In the genomic region with DNA sequence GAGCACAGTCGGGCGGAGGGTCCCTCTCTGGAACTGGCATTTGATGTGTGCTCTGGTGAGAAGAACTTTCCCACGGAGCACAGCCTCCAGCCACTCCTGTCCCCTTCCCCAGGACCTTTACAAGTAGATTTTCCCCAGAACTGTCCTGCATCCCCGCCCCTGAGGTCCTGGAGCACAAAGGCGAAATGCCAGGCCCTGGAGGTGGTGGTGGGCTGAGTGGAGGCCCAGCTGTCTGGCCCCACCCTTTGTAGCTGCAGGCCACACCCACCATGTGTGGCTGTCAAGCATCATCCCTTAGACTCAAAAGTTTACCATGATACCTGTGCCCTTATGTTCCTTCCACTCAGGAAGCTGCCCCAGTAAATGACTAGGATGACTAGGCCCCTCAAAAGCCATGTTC, we compare ENCODE assay signal across 1 cellular context.
TF ChIP-seq lines count a peak whose summit lies in the region.

No MANE protein-coding gene starts in this region.

TF ChIP-seq in HEK293, 187 proteins besides CTCF, POLR2A, EP300 and RAD21:
- TF ChIP-seq ZNF366 (tag by site-specific recombination; conservative IDR thresholded peaks at IDR 0.05) (no peak), OSR2 (tag by site-specific recombination; IDR thresholded peaks at IDR 0.05) (no peak), ZNF121 (tag by site-specific recombination; IDR thresholded peaks at IDR 0.05) (no peak), ZNF169 (tag by site-specific recombination; IDR thresholded peaks at IDR 0.05) (no peak), ZNF544 (tag by site-specific recombination; IDR thresholded peaks at IDR 0.05) (no peak), MYNN (tag by site-specific recombination; IDR thresholded peaks at IDR 0.05; ENCODE audit: borderline replicate concordance) (no peak), ZNF776 (tag by site-specific recombination; IDR thresholded peaks at IDR 0.05; ENCODE audit: borderline replicate concordance) (no peak), KLF9 (tag by site-specific recombination; IDR thresholded peaks at IDR 0.05; ENCODE audit: low read depth) (0 out of 2 replicates have a peak, but pooled peaks have one; percentile 22), ZNF747 (tag by site-specific recombination; IDR thresholded peaks at IDR 0.05) (no peak), KLF1 (tag by site-specific recombination; IDR thresholded peaks at IDR 0.05) (peak; percentile 24; the same call in 1 of the 2 replicates), ZNF174 (tag by site-specific recombination; IDR thresholded peaks at IDR 0.05) (no peak), ZNF354C (tag by site-specific recombination; IDR thresholded peaks at IDR 0.05; ENCODE audit: borderline replicate concordance, low read depth) (no peak), ZBTB8A (tag by site-specific recombination; IDR thresholded peaks at IDR 0.05) (no peak)
